Comparison of ENCODE assay signal across 1 cellular context in genomic region chr9:136645903-136646754, GRCh38.
TF ChIP-seq lines count a peak whose summit lies in the region.

No MANE protein-coding gene starts in this region.

TF ChIP-seq in H1, 55 proteins besides CTCF, POLR2A, EP300 and RAD21:
- TF ChIP-seq GTF2F1 (IDR thresholded peaks at IDR 0.05; ENCODE audit: borderline replicate concordance, low read depth, low read length): no peak
- TF ChIP-seq HDAC2 (IDR thresholded peaks at IDR 0.05; ENCODE audit: borderline replicate concordance in 1 of 2, low read depth in 2 of 2, low read length in 2 of 2): no peak
- TF ChIP-seq SP4 (IDR thresholded peaks at IDR 0.05; ENCODE audit: low read length): no peak
- no peak for TF ChIP-seq EGR1 (IDR thresholded peaks at IDR 0.05; ENCODE audit: borderline replicate concordance, low read depth, low read length)
- no peak for TF ChIP-seq RXRA (IDR thresholded peaks at IDR 0.05; ENCODE audit: insufficient read depth, low read depth, low read length)
- TF ChIP-seq JUN (IDR thresholded peaks at IDR 0.05; ENCODE audit: low read depth, low read length): no peak
- TF ChIP-seq CEBPB (IDR thresholded peaks at IDR 0.05; ENCODE audit: low read depth, low read length): no peak
- no peak for TF ChIP-seq YY1 (IDR thresholded peaks at IDR 0.05; ENCODE audit: low read depth, low read length)
